ENCODE assay signal across 8 cellular contexts in genomic region chr1:218345673-218346390, GRCh38. TPM values are rescaled to one million over a fixed set of nuclear protein-coding genes. Genes with fewer than 3 reads are reported as not detected.
DNase-seq lines count a peak whose midpoint lies in the region; ATAC-seq and TF ChIP-seq lines count a peak whose summit lies in the region.

No MANE protein-coding gene starts in this region.

- ATAC-seq in GM18502 (IDR thresholded peaks at IDR 0.05; ENCODE audit: poor library complexity, unreplicated experiment) (peak; percentile 71), HG02840 (IDR thresholded peaks at IDR 0.05; ENCODE audit: low FRiP score, unreplicated experiment) (peak; percentile 64)

- no peaks in the 10 kb centered on the region for H3K9me3 Mint-ChIP-seq in activated CD4-positive, alpha-beta T cell treated with anti-CD3 and anti-CD28 coated beads, Interleukin-2, amount 10 ng/mL, durations not matched to agents 24 days and 14 days

- WGBS in esophagus, 2 donors: 0 to 1% methylated on average over 44 to 64 of the region's 64 CpGs
- 1 to 2% methylated on average over 7 to 64 of the region's 64 CpGs for WGBS in transverse colon (ENCODE audit: low coverage in 1 of 2), 2 donors

- H3K4me3 ChIP-seq in esophagus (ENCODE audit: low read depth in 1 of 2, low read length in 2 of 2) (peak overlapping the region; percentile 53 to 65), mucosa of stomach (ENCODE audit: low read length) (peak overlapping the region; percentile 32), transverse colon (peak overlapping the region; percentile 42 to 63 (median 50))

- H3K9me3 ChIP-seq in esophagus (ENCODE audit: control insufficient read depth in 2 of 2, insufficient read depth in 1 of 2, low read depth in 1 of 2, low read length in 1 of 2): no peaks in the 10 kb centered on the region
- H3K9me3 ChIP-seq in mucosa of stomach (ENCODE audit: control insufficient read depth, low read length): no peaks in the 10 kb centered on the region
- no peaks in the 10 kb centered on the region for H3K9me3 ChIP-seq in transverse colon

- TF ChIP-seq EP300 in transverse colon (IDR thresholded peaks at IDR 0.05; ENCODE audit: low read depth): no peak

- intact Hi-C loops in activated CD4-positive, alpha-beta T cell treated with anti-CD3 and anti-CD28 coated beads, Interleukin-2, amount 10 ng/mL, durations not matched to agents 24 days and 14 days (cut with micrococcal nuclease): loop anchor here (2.0 kb wide), 1 partner anchor 181 kb away; no protein-coding TSS in a partner anchor
- intact Hi-C loops in transverse colon (cut with DNase I; ENCODE audit: low total_unique reads): loop anchor here (10.0 kb wide), 1 partner anchor 179 kb away; no protein-coding TSS in a partner anchor

- H3K27me3 ChIP-seq in esophagus (ENCODE audit: control insufficient read depth in 1 of 2, insufficient read depth in 2 of 2, low read length in 2 of 2) (no peaks in the 10 kb centered on the region), mucosa of stomach (ENCODE audit: control insufficient read depth, insufficient read depth, low read length) (peaks cover 35% of the 10 kb centered on the region), transverse colon (peaks cover 44% of the 10 kb centered on the region)

- no peaks in the 10 kb centered on the region for H3K36me3 Mint-ChIP-seq in activated CD4-positive, alpha-beta T cell treated with anti-CD3 and anti-CD28 coated beads, Interleukin-2, amount 10 ng/mL, durations not matched to agents 24 days and 14 days (ENCODE audit: low read depth)

- H3K4me1 Mint-ChIP-seq in activated CD4-positive, alpha-beta T cell treated with anti-CD3 and anti-CD28 coated beads, Interleukin-2, amount 10 ng/mL, durations not matched to agents 24 days and 14 days: peaks cover 14% of the 10 kb centered on the region

- peaks cover 52% of the 10 kb centered on the region for H3K27me3 Mint-ChIP-seq in activated CD4-positive, alpha-beta T cell treated with anti-CD3 and anti-CD28 coated beads, Interleukin-2, amount 10 ng/mL, durations not matched to agents 24 days and 14 days

- peak; percentile 66 for DNase-seq in AG08395 (ENCODE audit: low spot score)
- peak; percentile 33 for DNase-seq in NCI-H146 treated with DMSO at 0.1 percent for 48 hours (lab: John Stamatoyannopoulos, UW; ENCODE audit: unreplicated experiment)
- DNase-seq in activated CD4-positive, alpha-beta T cell treated with anti-CD3 and anti-CD28 coated beads, Interleukin-2, amount 10 ng/mL, durations not matched to agents 24 days and 14 days: peak; percentile 66
- peak; percentile 25 for DNase-seq in transverse colon

- no peak for TF ChIP-seq CTCF in transverse colon (IDR thresholded peaks at IDR 0.05)

- no peak overlapping the region for H3K27ac Mint-ChIP-seq in activated CD4-positive, alpha-beta T cell treated with anti-CD3 and anti-CD28 coated beads, Interleukin-2, amount 10 ng/mL, durations not matched to agents 24 days and 14 days

- no peak for TF ChIP-seq POLR2A in transverse colon (IDR thresholded peaks at IDR 0.05)

- peak overlapping the region; percentile 76 for H3K9ac ChIP-seq in mucosa of stomach (ENCODE audit: low read length)

- no peak overlapping the region for H3K4me3 Mint-ChIP-seq in activated CD4-positive, alpha-beta T cell treated with anti-CD3 and anti-CD28 coated beads, Interleukin-2, amount 10 ng/mL, durations not matched to agents 24 days and 14 days

- H3K36me3 ChIP-seq in esophagus (ENCODE audit: control insufficient read depth in 2 of 2, insufficient read depth in 2 of 2, low read length in 1 of 2): no peaks in the 10 kb centered on the region
- no peaks in the 10 kb centered on the region for H3K36me3 ChIP-seq in mucosa of stomach (ENCODE audit: control insufficient read depth, insufficient read depth, low read length)
- H3K36me3 ChIP-seq in transverse colon: no peaks in the 10 kb centered on the region

- H3K4me1 ChIP-seq in esophagus (ENCODE audit: control insufficient read depth in 2 of 2, insufficient read depth in 2 of 2, low read length in 1 of 2): peaks cover 4 to 6% of the 10 kb centered on the region in 2 donors
- H3K4me1 ChIP-seq in mucosa of stomach (ENCODE audit: control insufficient read depth, insufficient read depth, low read length): peaks cover 18% of the 10 kb centered on the region
- peaks cover 0 to 45% (median 14%) of the 10 kb centered on the region in 4 donors for H3K4me1 ChIP-seq in transverse colon

- in situ Hi-C loops in transverse colon (cut with MboI; ENCODE audit: low pct_ligation_motif_present in 1 of 4, low pct_unique_long_range_greater_than_20kb in 1 of 4, low sequenced_read_pairs in 3 of 4): loop anchor here (25.0 kb wide), 5 partner anchors 166 to 1466 kb away; no protein-coding TSS in a partner anchor

- H3K27ac ChIP-seq in esophagus (ENCODE audit: low read depth in 2 of 2, low read length in 1 of 2): peak overlapping the region; percentile 36 to 79
- H3K27ac ChIP-seq in transverse colon: peak overlapping the region; percentile 74 to 88 (median 83)

RNA-seq across cellular contexts. Expression of gene TGFB2, which starts 0.7 kb away (rescaled TPM):
- total RNA-seq in activated CD4-positive, alpha-beta T cell treated with anti-CD3 and anti-CD28 coated beads, Interleukin-2, amount 10 ng/mL, durations not matched to agents 24 days and 14 days: not detected in 2 replicates
- under 1 TPM; 0.16 to 0.34 TPM for polyA plus RNA-seq in esophagus
- total RNA-seq in transverse colon: 1 to 10 TPM in 2 of 4 donors, under 1 TPM in 2; 0.41 to 2.2 (median 1.1) TPM

Comparison
In these comparisons a context has a peak if more than half of its experiments do, and no peak if none do; other contexts are left out.
1. Peak in every context shown above with its lines: DNase-seq, ATAC-seq, H3K4me3 ChIP-seq and H3K27ac ChIP-seq.